ENCODE assay signal across 15 cellular contexts in the genomic region with DNA sequence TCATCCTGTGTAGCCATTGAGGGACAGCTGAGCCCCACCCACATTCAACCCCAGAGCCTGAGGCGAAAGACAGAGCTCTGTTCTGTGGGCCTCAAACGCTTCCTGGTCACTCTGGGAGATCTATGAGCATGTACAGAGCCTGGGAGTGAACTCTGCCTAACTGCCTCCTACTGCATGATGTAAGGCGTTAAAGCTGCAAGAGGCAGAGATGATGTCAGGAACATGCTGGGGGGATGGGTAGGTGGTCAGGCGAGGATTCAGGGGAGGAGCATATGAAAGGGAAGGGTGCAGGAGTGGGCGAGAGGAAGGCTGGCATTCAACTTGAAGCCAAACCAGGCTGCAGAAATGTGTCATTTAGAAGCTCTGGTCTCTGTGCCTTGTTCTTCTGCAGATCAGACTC.
"Had no signal": no experiment of that assay in that cellular context is flagged by ENCODE, and none has a peak within 500 bp of the region (broad histone marks: within the 10 kb centered on the region; RNA-seq: fewer than 3 reads in every experiment).

No MANE protein-coding gene starts in this region.

- H3K9me3 Mint-ChIP-seq: naive thymus-derived CD8-positive, alpha-beta T cell; stimulated activated memory B cell treated with anti-CD40 and anti-IgM and Interleukin-4, amounts not matched to agents 10 μg/mL and 1 μg/mL and 100 μg/mL, for 72 hours; stimulated activated naive CD8-positive, alpha-beta T cell treated with anti-CD3 and anti-CD28 coated beads, Interleukin-15, amount 100 ng/mL, for 72 hours had no signal

- H3K27ac Mint-ChIP-seq: naive thymus-derived CD8-positive, alpha-beta T cell; stimulated activated memory B cell treated with anti-CD40 and anti-IgM and Interleukin-4, amounts not matched to agents 10 μg/mL and 1 μg/mL and 100 μg/mL, for 72 hours; stimulated activated naive CD8-positive, alpha-beta T cell treated with anti-CD3 and anti-CD28 coated beads, Interleukin-15, amount 100 ng/mL, for 72 hours had no signal

- H3K36me3 ChIP-seq: heart left ventricle, tibial nerve, upper lobe of right lung had no signal

- H3K4me3 Mint-ChIP-seq: naive thymus-derived CD8-positive, alpha-beta T cell; stimulated activated memory B cell treated with anti-CD40 and anti-IgM and Interleukin-4, amounts not matched to agents 10 μg/mL and 1 μg/mL and 100 μg/mL, for 72 hours; stimulated activated naive CD8-positive, alpha-beta T cell treated with anti-CD3 and anti-CD28 coated beads, Interleukin-15, amount 100 ng/mL, for 72 hours had no signal

- H3K4me1 ChIP-seq: testis, tibial nerve, upper lobe of right lung had no signal

- DNase-seq: effector memory CD4-positive, alpha-beta T cell; heart left ventricle; hippocampal formation; mammary epithelial cell; mucosa of descending colon; naive thymus-derived CD8-positive, alpha-beta T cell; posterior cingulate gyrus; stimulated activated CD4-positive, alpha-beta T cell treated with anti-CD3 and anti-CD28 coated beads, Interleukin-15, amount 100 ng/mL, for 24 hours; stimulated activated CD4-positive, alpha-beta T cell treated with anti-CD3 and anti-CD28 coated beads, Interleukin-1b, Interleukin-23, amount 100 ng/mL, for 48 hours; stimulated activated CD4-positive, alpha-beta T cell treated with anti-CD3 and anti-CD28 coated beads, Interleukin-4, amount 100 ng/mL, for 24 hours; stimulated activated naive CD8-positive, alpha-beta T cell treated with anti-CD3 and anti-CD28 coated beads, Interleukin-15, amount 100 ng/mL, for 72 hours; testis; upper lobe of right lung had no signal

- H3K27me3 ChIP-seq: testis, tibial nerve had no signal

- H3K4me3 ChIP-seq: heart left ventricle, mucosa of descending colon, testis, tibial nerve, upper lobe of right lung had no signal

- H3K9me3 ChIP-seq: heart left ventricle, mucosa of descending colon, testis, tibial nerve, upper lobe of right lung had no signal

- H3K27ac ChIP-seq: heart left ventricle, testis, tibial nerve, upper lobe of right lung had no signal

- H3K36me3 Mint-ChIP-seq: naive thymus-derived CD8-positive, alpha-beta T cell; stimulated activated memory B cell treated with anti-CD40 and anti-IgM and Interleukin-4, amounts not matched to agents 10 μg/mL and 1 μg/mL and 100 μg/mL, for 72 hours had no signal

- H3K4me1 Mint-ChIP-seq: naive thymus-derived CD8-positive, alpha-beta T cell; stimulated activated memory B cell treated with anti-CD40 and anti-IgM and Interleukin-4, amounts not matched to agents 10 μg/mL and 1 μg/mL and 100 μg/mL, for 72 hours; stimulated activated naive CD8-positive, alpha-beta T cell treated with anti-CD3 and anti-CD28 coated beads, Interleukin-15, amount 100 ng/mL, for 72 hours had no signal
